Comparison of ENCODE assay signal across 8 cellular contexts in genomic region chr5:140113699-140114263, GRCh38. TPM values are rescaled to one million over a fixed set of nuclear protein-coding genes. Genes with fewer than 3 reads are reported as not detected.
DNase-seq lines count a peak whose midpoint lies in the region; ATAC-seq and TF ChIP-seq lines count a peak whose summit lies in the region.

PURA (plus strand) TSS chr5:140114109; CDS start chr5:140114182, 73 bp downstream.

- no peaks in the 10 kb centered on the region for H3K36me3 ChIP-seq in left lung

- intact Hi-C loops in left lung (cut with DNase I), result no loop called here

- TF ChIP-seq CTCF in coronary artery (IDR thresholded peaks at IDR 0.05) (no peak), left lung (IDR thresholded peaks at IDR 0.05) (no peak)

- peaks cover 0 to 45% of the 10 kb centered on the region in 2 donors for H3K27me3 ChIP-seq in left lung

- DNase-seq in C1 segment of cervical spinal cord (lab: John Stamatoyannopoulos, UW), result peak in 13 of 14 donors; percentile 62 to 87 (median 80)
- peak; percentile 94 to 97 for DNase-seq in NCI-H526 (lab: John Stamatoyannopoulos, UW)
- peak; percentile 97 for DNase-seq in activated CD4-positive, alpha-beta T cell treated with anti-CD3 and anti-CD28 coated beads for 48 hours
- peak; percentile 97 for DNase-seq in coronary artery (ENCODE audit: low spot score)
- DNase-seq in left lung, result peak; percentile 97 to 98
- peak; percentile 95 for DNase-seq in stimulated activated CD4-positive, alpha-beta T cell treated with anti-CD3 and anti-CD28 coated beads, Interleukin-2, amount 100 ng/mL, for 4 hours (ENCODE audit: low read depth)

- H3K4me1 ChIP-seq in left lung, result peaks cover 27 to 71% of the 10 kb centered on the region in 2 donors

- H3K9me3 ChIP-seq in left lung, result no peaks in the 10 kb centered on the region

- peak within 1 kb of the TSS; percentile 92 to 99 for H3K27ac ChIP-seq in coronary artery
- peak within 1 kb of the TSS; percentile 89 to 91 for H3K27ac ChIP-seq in left lung

- ATAC-seq in GM19324 (IDR thresholded peaks at IDR 0.05; ENCODE audit: low FRiP score, unreplicated experiment), result peak; percentile 92
- ATAC-seq in HG03460 (IDR thresholded peaks at IDR 0.05; ENCODE audit: unreplicated experiment), result peak; percentile 88
- peak; percentile 88 for ATAC-seq in left lung

- H3K4me3 ChIP-seq in coronary artery, result peak within 1 kb of the TSS; percentile 93
- H3K4me3 ChIP-seq in left lung, result peak within 1 kb of the TSS; percentile 49 to 68

RNA-seq across cellular contexts. Expression of gene PURA, which starts in this region (rescaled TPM):
- total RNA-seq in left lung, result 10 to 100 TPM; 25.0 TPM

Comparison
In these comparisons a context has a peak if more than half of its experiments do, and no peak if none do; other contexts are left out.
1. Peak in every context shown above with its lines: DNase-seq, ATAC-seq, H3K4me3 ChIP-seq and H3K27ac ChIP-seq.